ENCODE assay signal across 1 cellular context in the genomic region with DNA sequence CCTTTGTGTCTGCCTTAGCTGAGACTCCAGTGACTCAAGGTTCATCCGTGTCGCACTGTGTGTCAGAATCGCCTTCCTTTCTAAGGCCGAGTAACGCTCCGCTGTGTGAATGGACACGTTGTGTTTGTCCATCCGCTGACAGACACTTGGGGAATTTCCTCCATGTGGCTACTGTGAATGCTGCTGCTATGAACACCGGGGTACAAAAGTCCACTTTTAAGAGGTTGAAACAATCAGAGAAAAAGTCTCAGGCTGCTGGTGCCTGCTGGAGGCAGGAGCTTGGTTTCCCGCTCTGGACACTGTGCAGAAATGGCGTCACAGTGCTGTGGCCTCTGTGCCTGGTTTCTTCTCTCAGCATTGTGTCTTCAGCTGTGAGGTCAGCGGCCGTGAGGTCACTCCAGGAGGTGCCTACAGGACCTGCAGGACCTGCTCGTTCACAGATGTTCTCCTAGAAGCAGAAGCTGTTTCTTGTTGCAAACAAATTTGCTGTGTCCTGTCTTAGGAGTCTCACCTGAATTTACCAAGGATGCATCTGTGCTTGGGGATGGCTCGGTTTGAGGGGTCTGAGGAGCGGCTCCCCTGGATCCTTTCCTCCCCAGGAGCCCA.
A peak's percentile ranks its signal among the peaks of the same experiment; 100 is the strongest.
TF ChIP-seq lines count a peak whose summit lies in the region.

No MANE protein-coding gene starts in this region.

TF ChIP-seq in HepG2, 621 proteins besides CTCF, POLR2A, EP300 and RAD21 (continued from another document and continues in another):
- TF ChIP-seq FOXP4 (CRISPR knock-in tag; IDR thresholded peaks at IDR 0.05): peak; percentile 62; the same call in 1 of the 2 replicates
- TF ChIP-seq ZNF512 (CRISPR knock-in tag; IDR thresholded peaks at IDR 0.05): no peak
- TF ChIP-seq, protein P1, sequence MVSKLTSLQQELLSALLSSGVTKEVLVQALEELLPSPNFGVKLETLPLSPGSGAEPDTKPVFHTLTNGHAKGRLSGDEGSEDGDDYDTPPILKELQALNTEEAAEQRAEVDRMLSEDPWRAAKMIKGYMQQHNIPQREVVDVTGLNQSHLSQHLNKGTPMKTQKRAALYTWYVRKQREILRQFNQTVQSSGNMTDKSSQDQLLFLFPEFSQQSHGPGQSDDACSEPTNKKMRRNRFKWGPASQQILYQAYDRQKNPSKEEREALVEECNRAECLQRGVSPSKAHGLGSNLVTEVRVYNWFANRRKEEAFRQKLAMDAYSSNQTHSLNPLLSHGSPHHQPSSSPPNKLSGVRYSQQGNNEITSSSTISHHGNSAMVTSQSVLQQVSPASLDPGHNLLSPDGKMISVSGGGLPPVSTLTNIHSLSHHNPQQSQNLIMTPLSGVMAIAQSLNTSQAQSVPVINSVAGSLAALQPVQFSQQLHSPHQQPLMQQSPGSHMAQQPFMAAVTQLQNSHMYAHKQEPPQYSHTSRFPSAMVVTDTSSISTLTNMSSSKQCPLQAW (CRISPR knock-in tag; IDR thresholded peaks at IDR 0.05): no peak; the same call in 1 of the 2 replicates
- no peak; the same call in 1 of the 2 replicates for TF ChIP-seq PRDM15 (CRISPR knock-in tag; IDR thresholded peaks at IDR 0.05)
- peak; percentile 34; the same call in 1 of the 2 replicates for TF ChIP-seq ZBTB33 (CRISPR knock-in tag; IDR thresholded peaks at IDR 0.05)
- TF ChIP-seq ZFP1 (CRISPR knock-in tag; IDR thresholded peaks at IDR 0.05): no peak
- TF ChIP-seq ZNF264 (CRISPR knock-in tag; IDR thresholded peaks at IDR 0.05): no peak
- TF ChIP-seq ZNF646 (CRISPR knock-in tag; IDR thresholded peaks at IDR 0.05): peak; percentile 26; the same call in 1 of the 2 replicates
- TF ChIP-seq MTA3 (CRISPR knock-in tag; IDR thresholded peaks at IDR 0.05): no peak
- TF ChIP-seq ATM (IDR thresholded peaks at IDR 0.05; ENCODE audit: borderline replicate concordance): no peak
- TF ChIP-seq ZFP91 (CRISPR knock-in tag; IDR thresholded peaks at IDR 0.05; ENCODE audit: borderline replicate concordance): no peak
- peak; percentile 93 for TF ChIP-seq DMAP1 (CRISPR knock-in tag; IDR thresholded peaks at IDR 0.05)
- TF ChIP-seq ZNF609 (CRISPR knock-in tag; IDR thresholded peaks at IDR 0.05; ENCODE audit: borderline replicate concordance): peak; percentile 32; the same call in 1 of the 2 replicates
